In the genomic region with DNA sequence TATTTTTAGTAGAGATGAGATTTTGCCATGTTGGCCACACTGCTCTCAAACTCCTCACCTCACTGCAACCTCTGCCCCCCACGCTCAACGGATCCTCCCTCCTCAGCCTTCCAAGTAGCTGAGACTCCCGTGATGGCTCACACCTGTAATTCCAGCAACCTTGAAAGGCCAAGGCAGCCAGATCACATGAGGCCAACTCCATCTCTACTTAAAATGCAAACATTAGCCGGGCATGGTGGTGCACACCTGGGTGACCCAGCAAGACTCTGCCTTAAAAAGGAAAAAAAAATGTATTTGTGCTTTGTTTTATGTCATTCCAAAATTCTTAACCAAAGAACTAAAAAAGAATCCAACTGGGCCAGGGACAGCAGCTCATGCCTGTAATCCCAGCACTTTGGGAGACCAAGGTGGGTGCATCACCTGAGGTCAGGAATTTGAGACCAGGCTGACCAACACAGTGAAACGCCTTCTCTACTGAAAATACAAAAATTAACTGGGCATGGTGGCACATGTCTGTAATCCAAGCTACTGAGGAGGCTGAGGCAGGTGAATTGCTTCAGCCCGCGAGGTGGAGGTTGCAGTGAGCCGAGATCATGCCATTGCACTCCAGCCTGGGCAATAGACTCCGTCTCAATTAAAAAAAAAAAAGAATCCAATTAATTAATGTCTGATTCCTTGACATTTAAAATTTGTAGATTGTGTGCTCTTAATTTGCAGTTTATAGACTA, we compare ENCODE assay signal across 23 cellular contexts. TPM values are rescaled to one million over a fixed set of nuclear protein-coding genes. Genes with fewer than 3 reads are reported as not detected.
"Had no signal": no experiment of that assay in that cellular context is flagged by ENCODE, and none has a peak within 500 bp of the region (broad histone marks: within the 10 kb centered on the region; RNA-seq: fewer than 3 reads in every experiment).

No MANE protein-coding gene starts in this region.

RNA-seq across cellular contexts. Expression of gene PRAMEF5, which starts 10.3 kb away (rescaled TPM):
- total RNA-seq: heart left ventricle; kidney; left colon; left ventricle myocardium inferior; lower leg skin; lung microvascular endothelial cell; mesenteric fat pad; mucosa of descending colon; myocyte; naive thymus-derived CD4-positive, alpha-beta T cell; neural crest cell; occipital lobe; pancreas; psoas muscle; right lobe of liver; skeletal muscle tissue; smooth muscle cell; stomach; testis; thyroid gland; transverse colon; upper lobe of right lung had no signal
- polyA plus RNA-seq: heart left ventricle; immature natural killer cell; naive thymus-derived CD4-positive, alpha-beta T cell; pancreas; psoas muscle; smooth muscle cell; stomach had no signal

RNA-seq across cellular contexts. Expression of gene PRAMEF18, which starts 17.7 kb away (rescaled TPM):
- total RNA-seq: heart left ventricle; kidney; left colon; left ventricle myocardium inferior; lower leg skin; lung microvascular endothelial cell; mesenteric fat pad; mucosa of descending colon; myocyte; naive thymus-derived CD4-positive, alpha-beta T cell; neural crest cell; occipital lobe; pancreas; psoas muscle; right lobe of liver; skeletal muscle tissue; smooth muscle cell; stomach; thyroid gland; transverse colon; upper lobe of right lung had no signal
- polyA plus RNA-seq: heart left ventricle; immature natural killer cell; naive thymus-derived CD4-positive, alpha-beta T cell; pancreas; psoas muscle; smooth muscle cell; stomach had no signal

RNA-seq across cellular contexts. Expression of gene PRAMEF8, which starts 41.2 kb away (rescaled TPM):
- total RNA-seq: heart left ventricle; kidney; left colon; left ventricle myocardium inferior; lower leg skin; lung microvascular endothelial cell; mesenteric fat pad; mucosa of descending colon; myocyte; naive thymus-derived CD4-positive, alpha-beta T cell; neural crest cell; occipital lobe; pancreas; psoas muscle; skeletal muscle tissue; smooth muscle cell; stomach; thyroid gland; transverse colon; upper lobe of right lung had no signal
- polyA plus RNA-seq: heart left ventricle; immature natural killer cell; naive thymus-derived CD4-positive, alpha-beta T cell; pancreas; psoas muscle; smooth muscle cell; stomach had no signal

RNA-seq across cellular contexts. Expression of gene PRAMEF13, which starts 42.5 kb away (rescaled TPM):
- total RNA-seq: heart left ventricle; kidney; left colon; left ventricle myocardium inferior; lower leg skin; lung microvascular endothelial cell; mesenteric fat pad; mucosa of descending colon; myocyte; naive thymus-derived CD4-positive, alpha-beta T cell; neural crest cell; occipital lobe; pancreas; psoas muscle; right lobe of liver; skeletal muscle tissue; smooth muscle cell; stomach; testis; thyroid gland; transverse colon; upper lobe of right lung had no signal
- polyA plus RNA-seq: heart left ventricle; immature natural killer cell; naive thymus-derived CD4-positive, alpha-beta T cell; pancreas; psoas muscle; smooth muscle cell; stomach had no signal

RNA-seq across cellular contexts. Expression of gene PRAMEF33, which starts 59.6 kb away (rescaled TPM):
- total RNA-seq: heart left ventricle; kidney; left colon; left ventricle myocardium inferior; lower leg skin; lung microvascular endothelial cell; mesenteric fat pad; mucosa of descending colon; myocyte; naive thymus-derived CD4-positive, alpha-beta T cell; neural crest cell; occipital lobe; pancreas; psoas muscle; skeletal muscle tissue; smooth muscle cell; stomach; testis; thyroid gland; transverse colon; upper lobe of right lung had no signal
- polyA plus RNA-seq: heart left ventricle; immature natural killer cell; naive thymus-derived CD4-positive, alpha-beta T cell; psoas muscle; smooth muscle cell; stomach had no signal
